23 cellular contexts compared by ENCODE assay signal in genomic region chr1:215601276-215601675, GRCh38. TPM values are rescaled to one million over a fixed set of nuclear protein-coding genes. Genes with fewer than 3 reads are reported as not detected.
DNase-seq lines count a peak whose midpoint lies in the region; ATAC-seq, FAIRE-seq and TF ChIP-seq lines count a peak whose summit lies in the region.
"Had no signal": no experiment of that assay in that cellular context is flagged by ENCODE, and none has a peak within 500 bp of the region (broad histone marks: within the 10 kb centered on the region; RNA-seq: fewer than 3 reads in every experiment).

No MANE protein-coding gene starts in this region.

- no peak for TF ChIP-seq CTCF in GM23338 (conservative IDR thresholded peaks at IDR 0.05; ENCODE audit: low read depth in 2 of 2)
- no peak for TF ChIP-seq CTCF in WTC11 (IDR thresholded peaks at IDR 0.05)

- peak; percentile 43 for FAIRE-seq in islet of Langerhans (lab: Jason Lieb, UNC)
- FAIRE-seq: A549, GM12878, H1 had no signal

- H4K20me1 ChIP-seq in GM23338 (replicated peaks; ENCODE audit: insufficient read depth), result no peaks in the 10 kb centered on the region; the same call in 1 of the 2 replicates

- POLR2A ChIA-PET in WTC11 (lab: Charles Lee), result no interaction called here

- no peaks in the 10 kb centered on the region for H3K9me3 Mint-ChIP-seq in GM23338
- H3K9me3 Mint-ChIP-seq in WTC11, result no peaks in the 10 kb centered on the region
- H3K9me3 Mint-ChIP-seq: CD14-positive monocyte; CD4-positive, alpha-beta T cell had no signal

- H3K4me1 Mint-ChIP-seq in GM23338 (peaks cover 33% of the 10 kb centered on the region), WTC11 (peaks cover 36% of the 10 kb centered on the region)
- H3K4me1 Mint-ChIP-seq: CD14-positive monocyte; CD8-positive, alpha-beta memory T cell had no signal

- H2AFZ ChIP-seq in GM23338, result no peak overlapping the region

- no peaks in the 10 kb centered on the region for H3K36me3 ChIP-seq in GM23338 (ENCODE audit: insufficient read depth)

- DNase-seq in GM23338 (ENCODE audit: low spot score), result no peak
- DNase-seq in WTC11 (ENCODE audit: low spot score), result no peak
- DNase-seq in NOMO-1 treated with DMSO at 0.1 percent for 48 hours (lab: John Stamatoyannopoulos, UW; ENCODE audit: unreplicated experiment), result no peak
- DNase-seq in NCI-H2196 treated with DMSO at 0.1 percent for 48 hours (lab: John Stamatoyannopoulos, UW; ENCODE audit: unreplicated experiment), result no peak
- DNase-seq: 8988T; ACHN; AML-193; BE2C; CD4-positive, alpha-beta T cell; CD8-positive, alpha-beta memory T cell; DMS 273 treated with DMSO at 0.1 percent for 48 hours; DMS79; EL; GDM1; H7 had no signal

- no peak overlapping the region for H3K4me2 ChIP-seq in GM23338
- H3K4me2 ChIP-seq: A549; BLaER1 treated with 17β-estradiol and CSF1 and Interleukin-3, amounts not matched to agents 10 nM and 100 nM had no signal

- no peaks in the 10 kb centered on the region for H3K27me3 ChIP-seq in GM23338 (ENCODE audit: insufficient read depth)
- H3K27me3 ChIP-seq: BE2C; BLaER1 treated with 17β-estradiol and CSF1 and Interleukin-3, amounts not matched to agents 10 nM and 100 nM had no signal

- no peak overlapping the region for H3K4me3 Mint-ChIP-seq in GM23338
- no peak overlapping the region for H3K4me3 Mint-ChIP-seq in WTC11
- H3K4me3 Mint-ChIP-seq: CD14-positive monocyte; CD4-positive, alpha-beta T cell; CD8-positive, alpha-beta memory T cell had no signal

- peak overlapping the region; percentile 57; the same call in 1 of the 2 replicates for H3K27ac Mint-ChIP-seq in GM23338
- 0 out of 2 replicates have a peak overlapping the region, but pooled peaks have one; percentile 15 for H3K27ac Mint-ChIP-seq in WTC11
- H3K27ac Mint-ChIP-seq: CD4-positive, alpha-beta T cell; CD8-positive, alpha-beta memory T cell had no signal

- CTCF ChIA-PET in WTC11 (lab: Charles Lee), result no interaction called here

- no peaks in the 10 kb centered on the region for H3K9me2 ChIP-seq in GM23338 (ENCODE audit: insufficient read depth)

- H3K36me3 Mint-ChIP-seq in GM23338 (ENCODE audit: low read depth) (peaks cover 14% of the 10 kb centered on the region; the same call in 2 of the 3 replicates), WTC11 (peaks cover 39% of the 10 kb centered on the region)

- ATAC-seq in GM23338 (no peak), WTC11 (no peak), GM18868 (IDR thresholded peaks at IDR 0.05; ENCODE audit: unreplicated experiment) (no peak)
- ATAC-seq: A549, GM12878, HCT116 had no signal

- H3K4me1 ChIP-seq in GM23338 (ENCODE audit: insufficient read depth), result peaks cover 12% of the 10 kb centered on the region

- no peak overlapping the region for H3K27ac ChIP-seq in GM23338 (ENCODE audit: low read depth)
- H3K27ac ChIP-seq: A549; BLaER1 treated with 17β-estradiol and CSF1 and Interleukin-3, amounts not matched to agents 10 nM and 100 nM had no signal

- H3K4me3 ChIP-seq in GM23338, result no peak overlapping the region
- H3K4me3 ChIP-seq: A549; BLaER1 treated with 17β-estradiol and CSF1 and Interleukin-3, amounts not matched to agents 10 nM and 100 nM; GM12878 had no signal

- H3K79me2 ChIP-seq in GM23338 (replicated peaks; ENCODE audit: insufficient read depth), result no peaks in the 10 kb centered on the region

- no peaks in the 10 kb centered on the region for H3F3A ChIP-seq in GM23338 (replicated peaks; ENCODE audit: low read depth)

- H3K27me3 Mint-ChIP-seq in GM23338 (ENCODE audit: insufficient read depth, low read depth, poor library complexity) (no peaks in the 10 kb centered on the region), WTC11 (ENCODE audit: low read depth) (no peaks in the 10 kb centered on the region)
- H3K27me3 Mint-ChIP-seq: CD4-positive, alpha-beta T cell; CD8-positive, alpha-beta memory T cell had no signal

TF ChIP-seq in GM23338, 12 proteins besides CTCF, POLR2A, EP300 and RAD21 (continues in another document):
- no peak for TF ChIP-seq JUNB (IDR thresholded peaks at IDR 0.05; ENCODE audit: unreplicated experiment)
- TF ChIP-seq POLR2AphosphoS5 (IDR thresholded peaks at IDR 0.05; ENCODE audit: low read depth), result no peak
- no peak for TF ChIP-seq STAT1 (IDR thresholded peaks at IDR 0.05; ENCODE audit: unreplicated experiment)
- TF ChIP-seq, protein P1, sequence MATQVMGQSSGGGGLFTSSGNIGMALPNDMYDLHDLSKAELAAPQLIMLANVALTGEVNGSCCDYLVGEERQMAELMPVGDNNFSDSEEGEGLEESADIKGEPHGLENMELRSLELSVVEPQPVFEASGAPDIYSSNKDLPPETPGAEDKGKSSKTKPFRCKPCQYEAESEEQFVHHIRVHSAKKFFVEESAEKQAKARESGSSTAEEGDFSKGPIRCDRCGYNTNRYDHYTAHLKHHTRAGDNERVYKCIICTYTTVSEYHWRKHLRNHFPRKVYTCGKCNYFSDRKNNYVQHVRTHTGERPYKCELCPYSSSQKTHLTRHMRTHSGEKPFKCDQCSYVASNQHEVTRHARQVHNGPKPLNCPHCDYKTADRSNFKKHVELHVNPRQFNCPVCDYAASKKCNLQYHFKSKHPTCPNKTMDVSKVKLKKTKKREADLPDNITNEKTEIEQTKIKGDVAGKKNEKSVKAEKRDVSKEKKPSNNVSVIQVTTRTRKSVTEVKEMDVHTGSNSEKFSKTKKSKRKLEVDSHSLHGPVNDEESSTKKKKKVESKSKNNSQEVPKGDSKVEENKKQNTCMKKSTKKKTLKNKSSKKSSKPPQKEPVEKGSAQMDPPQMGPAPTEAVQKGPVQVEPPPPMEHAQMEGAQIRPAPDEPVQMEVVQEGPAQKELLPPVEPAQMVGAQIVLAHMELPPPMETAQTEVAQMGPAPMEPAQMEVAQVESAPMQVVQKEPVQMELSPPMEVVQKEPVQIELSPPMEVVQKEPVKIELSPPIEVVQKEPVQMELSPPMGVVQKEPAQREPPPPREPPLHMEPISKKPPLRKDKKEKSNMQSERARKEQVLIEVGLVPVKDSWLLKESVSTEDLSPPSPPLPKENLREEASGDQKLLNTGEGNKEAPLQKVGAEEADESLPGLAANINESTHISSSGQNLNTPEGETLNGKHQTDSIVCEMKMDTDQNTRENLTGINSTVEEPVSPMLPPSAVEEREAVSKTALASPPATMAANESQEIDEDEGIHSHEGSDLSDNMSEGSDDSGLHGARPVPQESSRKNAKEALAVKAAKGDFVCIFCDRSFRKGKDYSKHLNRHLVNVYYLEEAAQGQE (IDR thresholded peaks at IDR 0.05; ENCODE audit: unreplicated experiment), result no peak
- TF ChIP-seq ZNF331 (CRISPR knock-in tag; IDR thresholded peaks at IDR 0.05; ENCODE audit: low read depth), result no peak
- TF ChIP-seq ETS1 (IDR thresholded peaks at IDR 0.05), result no peak
- no peak for TF ChIP-seq NANOG (IDR thresholded peaks at IDR 0.05; ENCODE audit: borderline replicate concordance)

TF ChIP-seq in WTC11, 78 proteins besides CTCF, POLR2A, EP300 and RAD21:
- no peak for TF ChIP-seq EMX1 (CRISPR knock-in tag; IDR thresholded peaks at IDR 0.05)
- TF ChIP-seq ZNF317 (CRISPR knock-in tag; IDR thresholded peaks at IDR 0.05; ENCODE audit: borderline replicate concordance, low read depth), result no peak

RNA-seq across cellular contexts. Expression of gene KCTD3, which starts 34.2 kb away (rescaled TPM):
- 53.1 and 60.3 TPM in 2 replicates for total RNA-seq in GM23338 (2014; rRNA removed; shearing (Covaris generic))
- 29.4 and 30.1 TPM in 2 replicates for polyA plus RNA-seq in GM23338 (2016; fragmentation: Nextera tagmentation; extraction: Ambion mirVana)
- 46.8 to 55.6 TPM (median 48.4 TPM) in 3 replicates for total RNA-seq in WTC11 (2021)
